In genomic region chrX:134807039-134807729, GRCh38 we compare ENCODE assay signal across 8 cellular contexts. TPM values are rescaled to one million over a fixed set of nuclear protein-coding genes. Genes with fewer than 3 reads are reported as not detected.
A peak's percentile ranks its signal among the peaks of the same experiment; 100 is the strongest.
DNase-seq lines count a peak whose midpoint lies in the region; ATAC-seq and TF ChIP-seq lines count a peak whose summit lies in the region.

No MANE protein-coding gene starts in this region.

- H3K27me3 Mint-ChIP-seq in activated T-helper 17 cell treated with anti-CD3 and anti-CD28 coated beads, Interleukin-2, amount 50 U/mL, for 72 hours = no peaks in the 10 kb centered on the region
- H3K27me3 Mint-ChIP-seq in naive thymus-derived CD8-positive, alpha-beta T cell = no peaks in the 10 kb centered on the region
- no peaks in the 10 kb centered on the region for H3K27me3 Mint-ChIP-seq in stimulated activated naive B cell treated with anti-CD40 and anti-IgM and Interleukin-4, amounts not matched to agents 10 μg/mL and 1 μg/mL and 100 μg/mL, for 72 hours

- POLR2A ChIA-PET in naive thymus-derived CD8-positive, alpha-beta T cell (lab: Charles Lee) = interaction anchor here (0.6 to 0.7 kb wide), 2 partner anchors 27 to 884 kb away, joined by 3 read pairs; no protein-coding TSS in a partner anchor

- peak overlapping the region; percentile 89 for H3K4me3 Mint-ChIP-seq in activated T-helper 17 cell treated with anti-CD3 and anti-CD28 coated beads, Interleukin-2, amount 50 U/mL, for 72 hours
- H3K4me3 Mint-ChIP-seq in naive thymus-derived CD8-positive, alpha-beta T cell = peak overlapping the region; percentile 86 to 98 (median 97)
- peak overlapping the region; percentile 80 to 94 for H3K4me3 Mint-ChIP-seq in stimulated activated naive B cell treated with anti-CD40 and anti-IgM and Interleukin-4, amounts not matched to agents 10 μg/mL and 1 μg/mL and 100 μg/mL, for 72 hours

- DNase-seq in EH (ENCODE audit: low read depth) (peak; percentile 94), GOT3 (lab: John Stamatoyannopoulos, UW) (peak; percentile 45), LHCN-M2 (ENCODE audit: low read depth) (peak; percentile 90), RPMI8226 (peak; percentile 88), fibroblast of mammary gland (ENCODE audit: low read depth) (peak; percentile 92)
- DNase-seq in naive thymus-derived CD8-positive, alpha-beta T cell = peak in 9 of 10 donors; percentile 68 to 94 (median 85)
- peak; percentile 79 for DNase-seq in stimulated activated naive B cell treated with anti-CD40 and anti-IgM and Interleukin-4, amounts not matched to agents 10 μg/mL and 1 μg/mL and 100 μg/mL, for 72 hours

- no peak for TF ChIP-seq CTCF in fibroblast of mammary gland (conservative IDR thresholded peaks at IDR 0.05; ENCODE audit: control insufficient read depth, insufficient read depth, low read depth, low read length)

- H3K9me3 Mint-ChIP-seq in activated T-helper 17 cell treated with anti-CD3 and anti-CD28 coated beads, Interleukin-2, amount 50 U/mL, for 72 hours = no peaks in the 10 kb centered on the region
- no peaks in the 10 kb centered on the region for H3K9me3 Mint-ChIP-seq in naive thymus-derived CD8-positive, alpha-beta T cell
- H3K9me3 Mint-ChIP-seq in stimulated activated naive B cell treated with anti-CD40 and anti-IgM and Interleukin-4, amounts not matched to agents 10 μg/mL and 1 μg/mL and 100 μg/mL, for 72 hours = no peaks in the 10 kb centered on the region

- peak overlapping the region; percentile 95 for H3K27ac Mint-ChIP-seq in activated T-helper 17 cell treated with anti-CD3 and anti-CD28 coated beads, Interleukin-2, amount 50 U/mL, for 72 hours
- H3K27ac Mint-ChIP-seq in naive thymus-derived CD8-positive, alpha-beta T cell = peak overlapping the region; percentile 93 to 100 (median 98)
- peak overlapping the region; percentile 94 for H3K27ac Mint-ChIP-seq in stimulated activated naive B cell treated with anti-CD40 and anti-IgM and Interleukin-4, amounts not matched to agents 10 μg/mL and 1 μg/mL and 100 μg/mL, for 72 hours

- peaks cover 12% of the 10 kb centered on the region for H3K36me3 Mint-ChIP-seq in activated T-helper 17 cell treated with anti-CD3 and anti-CD28 coated beads, Interleukin-2, amount 50 U/mL, for 72 hours (ENCODE audit: low read depth)
- H3K36me3 Mint-ChIP-seq in naive thymus-derived CD8-positive, alpha-beta T cell = peaks cover 0 to 3% (median 0%) of the 10 kb centered on the region in 3 donors
- H3K36me3 Mint-ChIP-seq in stimulated activated naive B cell treated with anti-CD40 and anti-IgM and Interleukin-4, amounts not matched to agents 10 μg/mL and 1 μg/mL and 100 μg/mL, for 72 hours = no peaks in the 10 kb centered on the region

- peak overlapping the region; percentile 77 for H3K4me3 ChIP-seq in fibroblast of mammary gland (ENCODE audit: control insufficient read depth, low read depth, low read length)

- peak; percentile 93 for ATAC-seq in activated T-helper 17 cell treated with anti-CD3 and anti-CD28 coated beads, Interleukin-2, amount 50 U/mL, for 72 hours (replicated peaks)
- peak; percentile 89 to 91 for ATAC-seq in naive thymus-derived CD8-positive, alpha-beta T cell
- ATAC-seq in stimulated activated naive B cell treated with anti-CD40 and anti-IgM and Interleukin-4, amounts not matched to agents 10 μg/mL and 1 μg/mL and 100 μg/mL, for 72 hours (replicated peaks) = peak; percentile 91 to 95

- H3K4me1 Mint-ChIP-seq in activated T-helper 17 cell treated with anti-CD3 and anti-CD28 coated beads, Interleukin-2, amount 50 U/mL, for 72 hours = peaks cover 11% of the 10 kb centered on the region
- peaks cover 7 to 40% (median 21%) of the 10 kb centered on the region in 4 donors for H3K4me1 Mint-ChIP-seq in naive thymus-derived CD8-positive, alpha-beta T cell
- peaks cover 8 to 19% of the 10 kb centered on the region in 2 donors for H3K4me1 Mint-ChIP-seq in stimulated activated naive B cell treated with anti-CD40 and anti-IgM and Interleukin-4, amounts not matched to agents 10 μg/mL and 1 μg/mL and 100 μg/mL, for 72 hours

RNA-seq across cellular contexts. Expression of gene PABIR2, which starts 10.2 kb away (rescaled TPM):
- 17.1 and 18.4 TPM in 2 replicates for total RNA-seq in LHCN-M2 (2014; rRNA removed)
- 10.6 TPM for polyA plus RNA-seq in LHCN-M2 (2012)
- 10 to 100 TPM; 46.1 to 52.1 TPM for total RNA-seq in activated T-helper 17 cell treated with anti-CD3 and anti-CD28 coated beads, Interleukin-2, amount 50 U/mL, for 72 hours
- 10 to 100 TPM; 43.2 to 46.1 TPM for total RNA-seq in naive thymus-derived CD8-positive, alpha-beta T cell
- polyA plus RNA-seq in naive thymus-derived CD8-positive, alpha-beta T cell = 1 to 10 TPM; 6.6 to 8.3 (median 7.9) TPM

Comparison
In these comparisons a context has a peak if more than half of its experiments do, and no peak if none do; other contexts are left out.
1. Peak in every context shown above with its lines: DNase-seq, ATAC-seq and H3K4me3 ChIP-seq.